ENCODE assay signal across 1 cellular context in genomic region chr10:114937962-114938817, GRCh38.
A peak's percentile ranks its signal among the peaks of the same experiment; 100 is the strongest.
TF ChIP-seq lines count a peak whose summit lies in the region.

Gene TRUB1, plus strand, starts transcription at chr10:114938195. Its CDS starts 59 bp downstream, at chr10:114938254.

TF ChIP-seq in HepG2, 621 proteins besides CTCF, POLR2A, EP300 and RAD21 (continued from another document and continues in another):
- TF ChIP-seq AFF4 (CRISPR knock-in tag; IDR thresholded peaks at IDR 0.05) (peak; percentile 38; the same call in 1 of the 2 replicates), ZNF3 (CRISPR knock-in tag; IDR thresholded peaks at IDR 0.05) (no peak), TRIM24 (CRISPR knock-in tag; IDR thresholded peaks at IDR 0.05) (no peak), ZNF343 (CRISPR knock-in tag; IDR thresholded peaks at IDR 0.05) (peak; percentile 43; the same call in 1 of the 2 replicates), ZNF597 (CRISPR knock-in tag; IDR thresholded peaks at IDR 0.05) (no peak), HNF1B (CRISPR knock-in tag; IDR thresholded peaks at IDR 0.05) (peak; percentile 59; the same call in 1 of the 2 replicates), TBL1XR1 (IDR thresholded peaks at IDR 0.05; ENCODE audit: borderline replicate concordance, low read length, partially characterized antibody) (peak; percentile 74), ZBTB42 (CRISPR knock-in tag; IDR thresholded peaks at IDR 0.05) (no peak), ZNF691 (CRISPR knock-in tag; IDR thresholded peaks at IDR 0.05; ENCODE audit: borderline replicate concordance, low read depth) (no peak; the same call in 1 of the 2 replicates), ZNF101 (CRISPR knock-in tag; IDR thresholded peaks at IDR 0.05; ENCODE audit: borderline replicate concordance, low read depth) (0 out of 2 replicates have a peak, but pooled peaks have one; percentile 22), ZFP82 (CRISPR knock-in tag; IDR thresholded peaks at IDR 0.05; ENCODE audit: borderline replicate concordance) (no peak), BORCS8-MEF2B (CRISPR knock-in tag; IDR thresholded peaks at IDR 0.05) (peak; percentile 75), MTA1 (CRISPR knock-in tag; IDR thresholded peaks at IDR 0.05; ENCODE audit: borderline replicate concordance) (peak; percentile 42; the same call in 1 of the 2 replicates), PHF8 (CRISPR knock-in tag; IDR thresholded peaks at IDR 0.05) (peak; percentile 97), ZNF460 (CRISPR knock-in tag; IDR thresholded peaks at IDR 0.05; ENCODE audit: borderline replicate concordance) (no peak), HNRNPLL (IDR thresholded peaks at IDR 0.05; ENCODE audit: low read depth, low read length, poor library complexity, severe bottlenecking) (no peak), ZNF878 (CRISPR knock-in tag; IDR thresholded peaks at IDR 0.05) (0 out of 2 replicates have a peak, but pooled peaks have one; percentile 47), ZNF501 (CRISPR knock-in tag; IDR thresholded peaks at IDR 0.05) (peak; percentile 97), ZNF780A (CRISPR knock-in tag; IDR thresholded peaks at IDR 0.05) (no peak), ZNF136 (CRISPR knock-in tag; IDR thresholded peaks at IDR 0.05; ENCODE audit: low read depth) (no peak), ZBTB46 (CRISPR knock-in tag; IDR thresholded peaks at IDR 0.05; ENCODE audit: borderline replicate concordance) (no peak), SMYD3 (CRISPR knock-in tag; IDR thresholded peaks at IDR 0.05) (no peak), CEBPG (CRISPR knock-in tag; IDR thresholded peaks at IDR 0.05) (peak; percentile 97), ZNF225 (CRISPR knock-in tag; IDR thresholded peaks at IDR 0.05) (0 out of 2 replicates have a peak, but pooled peaks have one; percentile 73), ZNF274 (CRISPR knock-in tag; IDR thresholded peaks at IDR 0.05) (0 out of 2 replicates have a peak, but pooled peaks have one; percentile 34), NR2F1 (CRISPR knock-in tag; IDR thresholded peaks at IDR 0.05) (no peak), ZNF30 (CRISPR knock-in tag; IDR thresholded peaks at IDR 0.05) (no peak; the same call in 1 of the 2 replicates), ZNF644 (CRISPR knock-in tag; IDR thresholded peaks at IDR 0.05; ENCODE audit: low read depth) (peak; percentile 38; the same call in 1 of the 2 replicates), ELF1 (CRISPR knock-in tag; IDR thresholded peaks at IDR 0.05) (peak; percentile 100), RORA (CRISPR knock-in tag; IDR thresholded peaks at IDR 0.05) (no peak), ZMAT3 (CRISPR knock-in tag; conservative IDR thresholded peaks at IDR 0.05) (no peak), SRSF4 (IDR thresholded peaks at IDR 0.05; ENCODE audit: low read depth, low read length, poor library complexity, severe bottlenecking) (no peak), KLF6 (CRISPR knock-in tag; IDR thresholded peaks at IDR 0.05) (no peak; the same call in 1 of the 2 replicates), FIP1L1 (IDR thresholded peaks at IDR 0.05; ENCODE audit: borderline replicate concordance, insufficient read depth, low read depth, low read length) (no peak), ZSCAN30 (CRISPR knock-in tag; IDR thresholded peaks at IDR 0.05) (no peak), CEBPZ (IDR thresholded peaks at IDR 0.05; ENCODE audit: low read length) (no peak), HMG20A (CRISPR knock-in tag; IDR thresholded peaks at IDR 0.05; ENCODE audit: borderline replicate concordance) (no peak), SYNCRIP (IDR thresholded peaks at IDR 0.05; ENCODE audit: insufficient read depth, low read depth, low read length) (no peak), ZNF816 (CRISPR knock-in tag; IDR thresholded peaks at IDR 0.05; ENCODE audit: borderline replicate concordance) (no peak), RXRB (CRISPR knock-in tag; IDR thresholded peaks at IDR 0.05; ENCODE audit: borderline replicate concordance) (peak; percentile 40; the same call in 1 of the 2 replicates), ZNF576 (CRISPR knock-in tag; IDR thresholded peaks at IDR 0.05) (no peak), RERE (CRISPR knock-in tag; IDR thresholded peaks at IDR 0.05; ENCODE audit: low read depth) (no peak), GPBP1L1 (CRISPR knock-in tag; IDR thresholded peaks at IDR 0.05) (no peak)
